1 cellular context compared by ENCODE assay signal in genomic region chr6:143564484-143565017, GRCh38.
TF ChIP-seq lines count a peak whose summit lies in the region.

No MANE protein-coding gene starts in this region.

TF ChIP-seq in K562, 482 proteins besides CTCF, POLR2A, EP300 and RAD21 (continued from another document):
- TF ChIP-seq ARID4B (CRISPR knock-in tag; IDR thresholded peaks at IDR 0.05) = no peak
- TF ChIP-seq HNRNPK (IDR thresholded peaks at IDR 0.05; ENCODE audit: low read depth, low read length, poor library complexity, severe bottlenecking) = no peak
- TF ChIP-seq C11orf30 (IDR thresholded peaks at IDR 0.05; ENCODE audit: low read depth) = peak; percentile 69; the same call in 1 of the 2 replicates
- TF ChIP-seq DLX4 (CRISPR knock-in tag; IDR thresholded peaks at IDR 0.05) = no peak
- no peak for TF ChIP-seq ZNF639 (CRISPR knock-in tag; conservative IDR thresholded peaks at IDR 0.05 in 1 of 2, IDR thresholded peaks at IDR 0.05 in 1 of 2)
- no peak for TF ChIP-seq MAX (CRISPR knock-in tag; IDR thresholded peaks at IDR 0.05)
- TF ChIP-seq PRMT5 (CRISPR knock-in tag; IDR thresholded peaks at IDR 0.05) = no peak
